Comparison of ENCODE assay signal across 10 cellular contexts in genomic region chr17:68034452-68034776, GRCh38. TPM values are rescaled to one million over a fixed set of nuclear protein-coding genes. Genes with fewer than 3 reads are reported as not detected.
DNase-seq lines count a peak whose midpoint lies in the region; ATAC-seq and TF ChIP-seq lines count a peak whose summit lies in the region.
"Had no signal": no experiment of that assay in that cellular context is flagged by ENCODE, and none has a peak within 500 bp of the region (broad histone marks: within the 10 kb centered on the region; RNA-seq: fewer than 3 reads in every experiment).

No MANE protein-coding gene starts in this region.

- ATAC-seq in DND-41 (ENCODE audit: insufficient read depth, low read depth) (no peak), IMR-90 (ENCODE audit: low read depth) (no peak), sciatic nerve (no peak)

- H3K56ac ChIP-seq in IMR-90 (ENCODE audit: extremely low read depth, insufficient read depth, low read length), result peak overlapping the region; percentile 36; the same call in 1 of the 2 replicates

- H3K4me2 ChIP-seq in DND-41 (ENCODE audit: insufficient read depth, low read length) (peak overlapping the region; percentile 64), IMR-90 (ENCODE audit: low read depth, low read length) (0 out of 2 replicates have a peak overlapping the region, but pooled peaks have one; percentile 4)

- H2BK120ac ChIP-seq in IMR-90 (ENCODE audit: low read depth, low read length), result 0 out of 2 replicates have a peak overlapping the region, but pooled peaks have one; percentile 52

- no peaks in the 10 kb centered on the region for H3K9me1 ChIP-seq in IMR-90 (ENCODE audit: insufficient read depth, low read length)

- H4K8ac ChIP-seq in IMR-90 (ENCODE audit: low read depth in 2 of 2, low read length in 2 of 2), result peak overlapping the region; percentile 5 to 81; a peak in 3 of 4 replicates

- H4K20me1 ChIP-seq in DND-41 (ENCODE audit: insufficient read depth, low read length) (peaks cover 27% of the 10 kb centered on the region; the same call in 1 of the 2 replicates), IMR-90 (ENCODE audit: insufficient read depth, low read length) (no peaks in the 10 kb centered on the region)

- H3K4ac ChIP-seq in IMR-90 (ENCODE audit: low read depth, low read length), result no peak overlapping the region; the same call in 1 of the 2 replicates

- no peak for TF ChIP-seq RAD21 in IMR-90 (IDR thresholded peaks at IDR 0.05; ENCODE audit: low read length)

- H2BK15ac ChIP-seq in IMR-90 (ENCODE audit: low read depth, low read length), result no peak overlapping the region

- no peak for DNase-seq in DND-41
- no peak for DNase-seq in IMR-90
- no peak for DNase-seq in brain microvascular endothelial cell
- DNase-seq in T-helper 2 cell, result no peak
- no peak for DNase-seq in hippocampal formation (lab: John Stamatoyannopoulos, UW)
- DNase-seq in NCI-H1105 treated with DMSO at 0.1 percent for 48 hours (lab: John Stamatoyannopoulos, UW), result no peak
- DNase-seq in sciatic nerve (ENCODE audit: low spot score), result no peak
- DNase-seq: stimulated activated CD4-positive, alpha-beta T cell treated with anti-CD3 and anti-CD28 coated beads, Interleukin-4, amount 100 ng/mL, for 4 hours had no signal

- H3K18ac ChIP-seq in IMR-90 (ENCODE audit: low read depth, low read length), result no peak overlapping the region; the same call in 1 of the 2 replicates

- intact Hi-C loops in IMR-90 (cut with micrococcal nuclease), result no loop called here
- intact Hi-C loops in sciatic nerve (cut with DNase I), result no loop called here

- H3K9ac ChIP-seq in DND-41 (ENCODE audit: low read depth, low read length), result peak overlapping the region; percentile 31; the same call in 1 of the 2 replicates
- no peak overlapping the region for H3K9ac ChIP-seq in IMR-90 (ENCODE audit: low read depth, low read length)

- no peak overlapping the region for H2AK5ac ChIP-seq in IMR-90 (ENCODE audit: low read depth, low read length)

- no peak for TF ChIP-seq CTCF in DND-41 (IDR thresholded peaks at IDR 0.05; ENCODE audit: borderline replicate concordance, extremely low read depth, low read length, poor library complexity, severe bottlenecking)
- no peak for TF ChIP-seq CTCF in IMR-90 (conservative IDR thresholded peaks at IDR 0.05; ENCODE audit: low read depth, low read length)
- TF ChIP-seq CTCF in brain microvascular endothelial cell (IDR thresholded peaks at IDR 0.05; ENCODE audit: low read depth, low read length, missing control alignments), result no peak

- H4K91ac ChIP-seq in IMR-90 (ENCODE audit: insufficient read depth, low read depth, low read length), result no peak overlapping the region

- CTCF ChIA-PET in IMR-90 (lab: Yijun Ruan, JAX), result no interaction called here

- peaks cover 5 to 16% of the 10 kb centered on the region in 2 experiments; a peak in 3 of 4 replicates for H3K79me1 ChIP-seq in IMR-90 (ENCODE audit: low read depth in 1 of 2, low read length in 2 of 2)

- H4K5ac ChIP-seq in IMR-90 (ENCODE audit: low read depth, low read length), result peak overlapping the region; percentile 68; the same call in 1 of the 2 replicates

- dilution Hi-C loops in IMR-90 (cut with HindIII; ENCODE audit: low sequenced_read_pairs, unreplicated experiment), result no loop called here

- H3K79me2 ChIP-seq in DND-41 (ENCODE audit: insufficient read depth, low read length), result peaks cover 39% of the 10 kb centered on the region

- H3K9me3 ChIP-seq in DND-41 (ENCODE audit: insufficient read depth, low read length, severe bottlenecking) (no peaks in the 10 kb centered on the region), IMR-90 (ENCODE audit: control insufficient read depth, insufficient read depth, low read length) (no peaks in the 10 kb centered on the region), neuron (ENCODE audit: low read length) (no peaks in the 10 kb centered on the region)
- H3K9me3 ChIP-seq: prostate gland had no signal

- in situ Hi-C loops in IMR-90 (cut with MboI; ENCODE audit: low sequenced_read_pairs) (no loop called here), brain microvascular endothelial cell (cut with HindIII; ENCODE audit: low pct_ligation_motif_present, low sequenced_read_pairs) (no loop called here)

- H3K27ac ChIP-seq in DND-41 (ENCODE audit: low read length), result no peak overlapping the region
- no peak overlapping the region for H3K27ac ChIP-seq in IMR-90 (ENCODE audit: insufficient read depth, low read length)
- H3K27ac ChIP-seq in brain microvascular endothelial cell, result peak overlapping the region; percentile 5
- H3K27ac ChIP-seq: prostate gland had no signal

- H2AFZ ChIP-seq in DND-41 (ENCODE audit: low read depth, low read length) (peak overlapping the region; percentile 33; the same call in 1 of the 2 replicates), IMR-90 (replicated peaks; ENCODE audit: low read length, poor library complexity) (peak overlapping the region; percentile 89), neuron (ENCODE audit: low read depth, low read length) (peak overlapping the region; percentile 47)

- POLR2A ChIA-PET in IMR-90 (lab: Charles Lee; ENCODE audit: unreplicated experiment), result no interaction called here

- 0 out of 2 replicates have a peak overlapping the region, but pooled peaks have one; percentile 20 for H2BK20ac ChIP-seq in IMR-90 (ENCODE audit: low read depth, low read length)

- WGBS in IMR-90 (ENCODE audit: extremely low coverage in 2 of 2, insufficient read length in 1 of 2), 2 experiments, result no CpG with 5 or more reads among the region's 1 CpG

- H3K14ac ChIP-seq in IMR-90 (replicated peaks; ENCODE audit: low read depth, low read length), result 0 out of 2 replicates have a peak overlapping the region, but pooled peaks have one; percentile 45

- no peak overlapping the region for H2AK9ac ChIP-seq in IMR-90 (replicated peaks; ENCODE audit: low read depth, low read length, poor library complexity)

- H3K23ac ChIP-seq in IMR-90 (ENCODE audit: low read depth, low read length), result no peak overlapping the region

- peak overlapping the region; percentile 49 for H2BK5ac ChIP-seq in IMR-90 (ENCODE audit: low read depth, low read length, poor library complexity, severe bottlenecking)

- no peak for TF ChIP-seq POLR2A in IMR-90 (IDR thresholded peaks at IDR 0.05; ENCODE audit: low read depth, low read length)

- H3K4me3 ChIP-seq in DND-41 (ENCODE audit: low read depth in 1 of 2, low read length in 2 of 2) (no peak overlapping the region), IMR-90 (ENCODE audit: insufficient read depth, low read depth, low read length) (no peak overlapping the region), brain microvascular endothelial cell (ENCODE audit: low read depth, low read length) (no peak overlapping the region), neuron (ENCODE audit: low read length) (peak overlapping the region; percentile 41)

- H3K27me3 ChIP-seq in DND-41 (ENCODE audit: insufficient read depth, low read length, poor library complexity) (no peaks in the 10 kb centered on the region), IMR-90 (ENCODE audit: control insufficient read depth, insufficient read depth, low read length) (no peaks in the 10 kb centered on the region), brain microvascular endothelial cell (replicated peaks) (no peaks in the 10 kb centered on the region), neuron (ENCODE audit: insufficient read depth, low read length) (no peaks in the 10 kb centered on the region)

- peaks cover 41% of the 10 kb centered on the region for H3K4me1 ChIP-seq in DND-41 (ENCODE audit: insufficient read depth, low read length)
- H3K4me1 ChIP-seq in IMR-90 (ENCODE audit: control insufficient read depth, insufficient read depth, low read length), result no peaks in the 10 kb centered on the region; the same call in 1 of the 2 replicates
- H3K4me1 ChIP-seq in neuron (ENCODE audit: insufficient read depth, low read length), result peaks cover 30% of the 10 kb centered on the region
- H3K4me1 ChIP-seq: prostate gland had no signal

- BruUV-seq in IMR-90 (replicated peaks; lab: Mats Ljungman, UMichigan), result no TSS peak

- H3K36me3 ChIP-seq in DND-41 (ENCODE audit: insufficient read depth, low read length) (peaks cover 31% of the 10 kb centered on the region), IMR-90 (ENCODE audit: control insufficient read depth, insufficient read depth, low read length) (peaks cover 12% of the 10 kb centered on the region), brain microvascular endothelial cell (replicated peaks) (peaks cover 21% of the 10 kb centered on the region), neuron (ENCODE audit: insufficient read depth, low read length) (peaks cover 26% of the 10 kb centered on the region)
- H3K36me3 ChIP-seq: prostate gland had no signal

TF ChIP-seq in IMR-90, 13 proteins besides CTCF, POLR2A, EP300 and RAD21 (continues in another document):
- TF ChIP-seq USF2 (IDR thresholded peaks at IDR 0.05; ENCODE audit: low read depth, low read length), result no peak
- no peak for TF ChIP-seq MAZ (IDR thresholded peaks at IDR 0.05; ENCODE audit: borderline replicate concordance, low read depth, low read length)
- TF ChIP-seq MAFK (IDR thresholded peaks at IDR 0.05; ENCODE audit: low read depth, low read length), result no peak
- TF ChIP-seq CHD1 (IDR thresholded peaks at IDR 0.05; ENCODE audit: low read depth, low read length), result no peak
- no peak for TF ChIP-seq BHLHE40 (IDR thresholded peaks at IDR 0.05; ENCODE audit: low read depth, low read length)
- no peak for TF ChIP-seq RCOR1 (IDR thresholded peaks at IDR 0.05; ENCODE audit: insufficient replicate concordance, low read length)

RNA-seq across cellular contexts. Expression of gene KPNA2, which starts 1.1 kb away (rescaled TPM):
- total RNA-seq in IMR-90 (2012; rRNA removed) (226 and 262 TPM in 2 replicates), sciatic nerve (15.0 TPM)
- 135 and 141 TPM in 2 replicates for polyA plus RNA-seq in IMR-90 (2012; rRNA removed)
- polyA plus RNA-seq in IMR-90 (2012; cell fraction: cytosol; rRNA removed), result 73.4 and 88.6 TPM in 2 replicates
- polyA plus RNA-seq in IMR-90 (2012; cell fraction: nucleus; rRNA removed; ENCODE audit: low replicate concordance), result 53.3 and 67.4 TPM in 2 replicates

RNA-seq across cellular contexts. Expression of gene C17orf58, which starts 38.1 kb away (rescaled TPM):
- total RNA-seq in IMR-90 (2012; rRNA removed) (7.2 and 7.8 TPM in 2 replicates), sciatic nerve (6.2 TPM)
- 10.2 and 10.3 TPM in 2 replicates for polyA plus RNA-seq in IMR-90 (2012; rRNA removed)
- 7.5 and 8.1 TPM in 2 replicates for polyA plus RNA-seq in IMR-90 (2012; cell fraction: cytosol; rRNA removed)
- polyA plus RNA-seq in IMR-90 (2012; cell fraction: nucleus; rRNA removed; ENCODE audit: low replicate concordance), result 2.8 and 6.2 TPM in 2 replicates

Comparison
In these comparisons a context has a peak if more than half of its experiments do, and no peak if none do; other contexts are left out.
1. H2AFZ ChIP-seq: peak in every context shown above with its lines; median percentile 89 in IMR-90; 47 in neuron; 33 in DND-41.
2. RNA of gene KPNA2, which starts 1.1 kb away (total RNA-seq): 226 to 262 TPM in IMR-90; 15.0 TPM in sciatic nerve (single experiment); every median in the first group is over 10 times any median in the second.